In the genomic region with DNA sequence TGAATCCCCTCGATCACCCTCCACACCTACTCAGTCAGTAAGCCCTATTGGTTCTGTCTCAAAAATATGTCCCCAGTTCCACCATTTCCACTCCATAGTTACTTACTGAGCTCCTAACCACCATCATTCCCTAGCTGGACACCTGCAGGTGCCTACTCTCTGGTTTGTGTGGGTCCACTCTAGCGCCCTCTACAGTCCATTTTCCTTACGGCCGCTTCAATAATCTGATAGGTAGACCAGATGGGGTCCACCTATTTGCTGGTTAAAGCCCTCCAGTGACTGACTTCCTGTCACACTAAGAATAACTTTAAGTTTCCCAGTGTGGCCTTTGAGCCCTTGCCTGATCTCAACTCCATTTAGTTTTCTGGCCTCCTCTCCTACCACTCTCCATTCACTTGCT, we compare ENCODE assay signal across 9 cellular contexts. TPM values are rescaled to one million over a fixed set of nuclear protein-coding genes. Genes with fewer than 3 reads are reported as not detected.
DNase-seq lines count a peak whose midpoint lies in the region; ATAC-seq and TF ChIP-seq lines count a peak whose summit lies in the region.
"Had no signal": no experiment of that assay in that cellular context is flagged by ENCODE, and none has a peak within 500 bp of the region (broad histone marks: within the 10 kb centered on the region; RNA-seq: fewer than 3 reads in every experiment).

No MANE protein-coding gene starts in this region.

- DNase-seq in cardiac muscle cell (ENCODE audit: low read depth in 1 of 2, low spot score in 1 of 2) (peak in 1 of 2 donors; percentile 23), heart right ventricle (no peak), OCI-M1 (lab: John Stamatoyannopoulos, UW) (peak; percentile 51), fibroblast of mammary gland (ENCODE audit: low read depth) (peak; percentile 11), upper lobe of right lung (no peak), T-helper 1 cell (no peak)
- DNase-seq: activated CD4-positive, CD25-positive, alpha-beta regulatory T cell treated with anti-CD3 and anti-CD28 coated beads, Interleukin-2, amount 50 U/mL, for 72 hours had no signal

- H3K27me3 ChIP-seq in cardiac muscle cell (no peaks in the 10 kb centered on the region), heart right ventricle (peaks cover 0 to 29% (median 0%) of the 10 kb centered on the region in 7 donors), upper lobe of right lung (no peaks in the 10 kb centered on the region)

- TF ChIP-seq CTCF in cardiac muscle cell (IDR thresholded peaks at IDR 0.05; ENCODE audit: low read depth, low read length) = peak; percentile 37
- TF ChIP-seq CTCF in heart right ventricle (IDR thresholded peaks at IDR 0.05) = peak in 2 of 9 donors; percentile 16 to 24
- TF ChIP-seq CTCF in fibroblast of mammary gland (conservative IDR thresholded peaks at IDR 0.05; ENCODE audit: control insufficient read depth, insufficient read depth, low read depth, low read length) = peak; percentile 34
- TF ChIP-seq CTCF in upper lobe of right lung (IDR thresholded peaks at IDR 0.05) = peak; percentile 20

- H3K27ac ChIP-seq in cardiac muscle cell (no peak overlapping the region), heart right ventricle (peak overlapping the region in 3 of 10 donors; percentile 2 to 82 (median 75)), upper lobe of right lung (no peak overlapping the region)

- H3K4me3 ChIP-seq in cardiac muscle cell (no peak overlapping the region), heart right ventricle (no peak overlapping the region), fibroblast of mammary gland (ENCODE audit: control insufficient read depth, low read depth, low read length) (no peak overlapping the region), upper lobe of right lung (no peak overlapping the region)

- 58 to 64% methylated on average over 4 of the region's 4 CpGs for WGBS in heart right ventricle, 2 donors

- H3K36me3 ChIP-seq in cardiac muscle cell (no peaks in the 10 kb centered on the region), heart right ventricle (no peaks in the 10 kb centered on the region), upper lobe of right lung (no peaks in the 10 kb centered on the region)

- intact Hi-C loops in heart right ventricle (cut with DNase I) = no loop called here
- intact Hi-C loops in upper lobe of right lung (cut with DNase I) = no loop called here

- H3K4me1 ChIP-seq in cardiac muscle cell (ENCODE audit: low read depth) (peaks cover 35% of the 10 kb centered on the region), heart right ventricle (peaks cover 0 to 42% (median 23%) of the 10 kb centered on the region in 9 donors), upper lobe of right lung (peaks cover 7% of the 10 kb centered on the region)

- ATAC-seq in heart right ventricle (no peak), upper lobe of right lung (no peak), HG02870 (IDR thresholded peaks at IDR 0.05; ENCODE audit: unreplicated experiment) (no peak), HG02759 (IDR thresholded peaks at IDR 0.05; ENCODE audit: unreplicated experiment) (no peak)

- H3K9me3 ChIP-seq in cardiac muscle cell (ENCODE audit: low read depth) (no peaks in the 10 kb centered on the region), heart right ventricle (no peaks in the 10 kb centered on the region), upper lobe of right lung (no peaks in the 10 kb centered on the region)

RNA-seq across cellular contexts. Expression of gene GXYLT2, which starts 5.0 kb away (rescaled TPM):
- 36.4 and 43.1 TPM in 2 replicates for total RNA-seq in cardiac muscle cell
- 25.7 and 34.6 TPM in 2 replicates for polyA plus RNA-seq in cardiac muscle cell
- 10 to 100 TPM; 10.3 to 26.7 (median 14.6) TPM for total RNA-seq in heart right ventricle
- polyA plus RNA-seq in heart right ventricle = 1 to 10 TPM; 1.5 to 2.2 TPM
- 8.4 TPM for total RNA-seq in upper lobe of right lung

RNA-seq across cellular contexts. Expression of gene SHQ1, which starts 44.6 kb away (rescaled TPM):
- total RNA-seq in cardiac muscle cell = 14.2 and 20.1 TPM in 2 replicates
- 15.2 and 22.6 TPM in 2 replicates for polyA plus RNA-seq in cardiac muscle cell
- 10 to 100 TPM; 13.9 to 24.0 (median 19.7) TPM for total RNA-seq in heart right ventricle
- 10 to 100 TPM in 1 of 2 donors, 1 to 10 TPM in 1; 8.0 to 14.3 TPM for polyA plus RNA-seq in heart right ventricle
- total RNA-seq in upper lobe of right lung = 17.3 TPM

Comparison
In these comparisons a context has a peak if more than half of its experiments do, and no peak if none do; other contexts are left out.
1. DNase-seq: peak in OCI-M1 (single experiment) and fibroblast of mammary gland (single experiment); none in heart right ventricle (0 of 2), upper lobe of right lung (single experiment) and T-helper 1 cell (0 of 5).